1 cellular context compared by ENCODE assay signal in the genomic region with DNA sequence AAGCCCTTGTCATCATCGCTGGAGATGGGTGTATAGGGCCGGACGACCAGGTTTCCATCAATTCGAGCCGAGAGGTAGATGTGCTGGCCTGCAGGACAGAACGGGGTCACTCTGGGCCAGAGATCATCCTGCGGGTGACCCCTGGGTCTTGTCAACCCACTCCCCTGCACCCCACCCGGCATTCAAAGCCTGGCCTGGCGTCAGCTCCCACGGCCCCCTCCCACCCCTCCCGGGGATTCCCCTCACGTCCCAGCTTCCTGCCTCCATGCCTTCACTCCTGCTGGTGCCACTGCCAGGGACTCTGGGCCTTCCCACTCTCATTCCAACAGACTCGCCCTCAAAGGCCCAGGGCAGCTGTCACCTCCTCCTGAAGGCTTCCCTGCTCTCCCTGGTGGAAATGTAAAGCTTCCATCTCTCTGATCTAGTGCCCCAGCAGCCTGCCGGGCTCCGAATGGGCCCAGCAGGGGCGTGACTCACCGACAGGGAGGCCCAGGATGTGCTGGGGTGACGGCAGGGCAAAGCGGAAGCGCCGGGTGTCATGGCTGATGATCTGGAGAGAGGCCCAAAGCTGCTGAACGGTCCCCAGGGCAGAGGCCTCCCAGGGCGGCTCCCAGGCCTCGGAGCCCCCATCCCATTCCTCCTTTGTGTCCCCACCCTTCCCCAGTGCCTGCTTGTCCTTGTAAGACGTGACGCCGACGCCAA.
TF ChIP-seq lines count a peak whose summit lies in the region.

No MANE protein-coding gene starts in this region.

TF ChIP-seq in WTC11, 78 proteins besides CTCF, POLR2A, EP300 and RAD21 (continued from another document):
- no peak for TF ChIP-seq ZNF396 (CRISPR knock-in tag; IDR thresholded peaks at IDR 0.05; ENCODE audit: borderline replicate concordance)
- no peak for TF ChIP-seq SMAD3 (CRISPR knock-in tag; IDR thresholded peaks at IDR 0.05; ENCODE audit: borderline replicate concordance)
- TF ChIP-seq NR2C2 (CRISPR knock-in tag; IDR thresholded peaks at IDR 0.05): no peak
